Comparison of ENCODE assay signal across 27 cellular contexts in genomic region chr17:58498177-58498828, GRCh38. TPM values are rescaled to one million over a fixed set of nuclear protein-coding genes. Genes with fewer than 3 reads are reported as not detected.
"Had no signal": no experiment of that assay in that cellular context is flagged by ENCODE, and none has a peak within 500 bp of the region (broad histone marks: within the 10 kb centered on the region; RNA-seq: fewer than 3 reads in every experiment).

No MANE protein-coding gene starts in this region.

- H3K9me3 Mint-ChIP-seq: natural killer cell treated with Interleukin-12 subunit alpha and Interleukin-12 subunit beta and Interleukin-15 and Interleukin-18, amount 100 ng/mL, for 72 hours; neural progenitor cell; stimulated activated effector memory CD8-positive, alpha-beta T cell treated with anti-CD3 and anti-CD28 coated beads, Interleukin-12 subunit alpha, Interleukin-12 subunit beta, amount 100 ng/mL, for 72 hours; stimulated activated naive CD8-positive, alpha-beta T cell treated with anti-CD3 and anti-CD28 coated beads, Interleukin-15, amount 100 ng/mL, for 72 hours had no signal

- H3K27ac Mint-ChIP-seq: natural killer cell treated with Interleukin-12 subunit alpha and Interleukin-12 subunit beta and Interleukin-15 and Interleukin-18, amount 100 ng/mL, for 72 hours; progenitor cell of endocrine pancreas; stimulated activated effector memory CD8-positive, alpha-beta T cell treated with anti-CD3 and anti-CD28 coated beads, Interleukin-12 subunit alpha, Interleukin-12 subunit beta, amount 100 ng/mL, for 72 hours; stimulated activated naive CD8-positive, alpha-beta T cell treated with anti-CD3 and anti-CD28 coated beads, Interleukin-15, amount 100 ng/mL, for 72 hours had no signal

- FAIRE-seq: endometrium, frontal cortex, pancreas, small intestine had no signal

- H3K4me3 ChIP-seq: coronary artery, dorsolateral prefrontal cortex, heart left ventricle, neural progenitor cell, pancreas, testis, tibial nerve, upper lobe of right lung, vagina had no signal

- H3K4me1 ChIP-seq: heart left ventricle, neural progenitor cell, pancreas, tibial nerve, upper lobe of right lung, vagina had no signal

- H3K27me3 Mint-ChIP-seq: natural killer cell treated with Interleukin-12 subunit alpha and Interleukin-12 subunit beta and Interleukin-15 and Interleukin-18, amount 100 ng/mL, for 72 hours; progenitor cell of endocrine pancreas; stimulated activated naive CD8-positive, alpha-beta T cell treated with anti-CD3 and anti-CD28 coated beads, Interleukin-15, amount 100 ng/mL, for 72 hours had no signal

- ATAC-seq: esophagus mucosa; heart left ventricle; natural killer cell treated with Interleukin-12 subunit alpha and Interleukin-12 subunit beta and Interleukin-15 and Interleukin-18, amount 100 ng/mL, for 72 hours; pancreas; right cardiac atrium; stimulated activated effector memory CD8-positive, alpha-beta T cell treated with anti-CD3 and anti-CD28 coated beads, Interleukin-12 subunit alpha, Interleukin-12 subunit beta, amount 100 ng/mL, for 72 hours; stimulated activated naive CD8-positive, alpha-beta T cell treated with anti-CD3 and anti-CD28 coated beads, Interleukin-15, amount 100 ng/mL, for 72 hours; upper lobe of right lung had no signal

- H3K4me1 Mint-ChIP-seq: neural progenitor cell had no signal

- H3K4me3 Mint-ChIP-seq: natural killer cell treated with Interleukin-12 subunit alpha and Interleukin-12 subunit beta and Interleukin-15 and Interleukin-18, amount 100 ng/mL, for 72 hours; neural progenitor cell; stimulated activated effector memory CD8-positive, alpha-beta T cell treated with anti-CD3 and anti-CD28 coated beads, Interleukin-12 subunit alpha, Interleukin-12 subunit beta, amount 100 ng/mL, for 72 hours; stimulated activated naive CD8-positive, alpha-beta T cell treated with anti-CD3 and anti-CD28 coated beads, Interleukin-15, amount 100 ng/mL, for 72 hours had no signal

- H3K27ac ChIP-seq: coronary artery, dorsolateral prefrontal cortex, heart left ventricle, neural progenitor cell, pancreas, tibial nerve, upper lobe of right lung, vagina had no signal

- H2AFZ ChIP-seq: neural progenitor cell had no signal

- H3K27me3 ChIP-seq: dorsolateral prefrontal cortex, heart left ventricle, neural progenitor cell, pancreas, testis, tibial nerve, upper lobe of right lung, vagina had no signal

- H3K9me3 ChIP-seq: heart left ventricle, pancreas, testis, tibial nerve, upper lobe of right lung, vagina had no signal

- H3K9ac ChIP-seq: neural progenitor cell had no signal

- DNase-seq: dorsolateral prefrontal cortex; effector CD8-positive, alpha-beta T cell; heart left ventricle; hippocampal formation; mammary epithelial cell; occipital lobe; pancreas; right cardiac atrium; small intestine; stimulated activated CD4-positive, alpha-beta T cell treated with anti-CD3 and anti-CD28 coated beads, Interleukin-4, amount 100 ng/mL, for 1 hour; stimulated activated CD8-positive, alpha-beta memory T cell treated with anti-CD3 and anti-CD28 coated beads, Interleukin-4, amount 100 ng/mL, for 48 hours; stimulated activated naive CD8-positive, alpha-beta T cell treated with anti-CD3 and anti-CD28 coated beads, Interleukin-15, amount 100 ng/mL, for 72 hours; upper lobe of right lung had no signal

- H3K4me2 ChIP-seq: neural progenitor cell had no signal

RNA-seq across cellular contexts. Expression of gene HSF5, which starts 10.1 kb away (rescaled TPM):
- total RNA-seq: esophagus mucosa, glomerular endothelial cell, subcutaneous adipose tissue had no signal
- polyA plus RNA-seq: fibroblast of lung, heart left ventricle, mammary epithelial cell, pancreas had no signal
